In genomic region chr10:132834891-132835847, GRCh38 we compare ENCODE assay signal across 20 cellular contexts. TPM values are rescaled to one million over a fixed set of nuclear protein-coding genes. Genes with fewer than 3 reads are reported as not detected.
"Had no signal": no experiment of that assay in that cellular context is flagged by ENCODE, and none has a peak within 500 bp of the region (broad histone marks: within the 10 kb centered on the region; RNA-seq: fewer than 3 reads in every experiment).

No MANE protein-coding gene starts in this region.

- H3K9me3 Mint-ChIP-seq: activated B cell treated with CpG ODN at 0.5 μM for 24 hours; dendritic cell treated with granulocyte-macrophage colony-stimulating factor and Interleukin-4, amounts not matched to agents 40 ng/mL and 50 ng/mL, for 4 days; effector memory CD8-positive, alpha-beta T cell; T-helper 2 cell treated with Interferon-gamma antibody and Interleukin-4, amounts not matched to agents 5 μg/mL and 100 μg/mL, for 36 hours had no signal

- H3K9me3 ChIP-seq: heart left ventricle, neutrophil, right lobe of liver, thyroid gland had no signal

- H3K27ac ChIP-seq: foreskin keratinocyte, heart left ventricle, neutrophil, right lobe of liver had no signal

- H3K4me3 Mint-ChIP-seq: activated B cell treated with CpG ODN at 0.5 μM for 24 hours; activated naive CD8-positive, alpha-beta T cell treated with anti-CD3 and anti-CD28 coated beads, Interleukin-2, amount 10 ng/mL, durations not matched to agents 7 days and 5 days; dendritic cell treated with granulocyte-macrophage colony-stimulating factor and Interleukin-4, amounts not matched to agents 40 ng/mL and 50 ng/mL, for 4 days; effector memory CD8-positive, alpha-beta T cell; naive B cell; T-helper 2 cell treated with Interferon-gamma antibody and Interleukin-4, amounts not matched to agents 5 μg/mL and 100 μg/mL, for 36 hours had no signal

- H3K4me1 Mint-ChIP-seq: activated naive CD8-positive, alpha-beta T cell treated with anti-CD3 and anti-CD28 coated beads, Interleukin-2, amount 10 ng/mL, durations not matched to agents 7 days and 5 days had no signal

- H3K27me3 ChIP-seq: foreskin keratinocyte, right lobe of liver, thyroid gland had no signal

- H3K36me3 ChIP-seq: heart left ventricle, neutrophil, right lobe of liver, thyroid gland had no signal

- H3K27ac Mint-ChIP-seq: activated B cell treated with CpG ODN at 0.5 μM for 24 hours; activated naive CD8-positive, alpha-beta T cell treated with anti-CD3 and anti-CD28 coated beads, Interleukin-2, amount 10 ng/mL, durations not matched to agents 7 days and 5 days; dendritic cell treated with granulocyte-macrophage colony-stimulating factor and Interleukin-4, amounts not matched to agents 40 ng/mL and 50 ng/mL, for 4 days; effector memory CD8-positive, alpha-beta T cell; naive B cell; T-helper 2 cell treated with Interferon-gamma antibody and Interleukin-4, amounts not matched to agents 5 μg/mL and 100 μg/mL, for 36 hours had no signal

- H3K4me1 ChIP-seq: foreskin keratinocyte, right lobe of liver had no signal

- H3K4me3 ChIP-seq: heart left ventricle, right lobe of liver, thyroid gland had no signal

- DNase-seq: activated B cell treated with CpG ODN at 0.5 μM for 24 hours; activated CD4-positive, alpha-beta T cell treated with anti-CD3 and anti-CD28 coated beads for 48 hours; activated CD8-positive, alpha-beta memory T cell treated with anti-CD3 and anti-CD28 coated beads for 24 hours; activated naive CD4-positive, alpha-beta T cell; activated naive CD8-positive, alpha-beta T cell treated with anti-CD3 and anti-CD28 coated beads, Interleukin-2, amount 10 ng/mL, durations not matched to agents 7 days and 5 days; activated T-cell treated with anti-CD3 and anti-CD28 coated beads for 4 hours; cerebellar nuclear complex; effector memory CD8-positive, alpha-beta T cell; foreskin keratinocyte; left colon; mammary epithelial cell; naive B cell; right lobe of liver; stimulated activated CD4-positive, alpha-beta T cell treated with anti-CD3 and anti-CD28 coated beads, Interleukin-1b, Interleukin-23, amount 100 ng/mL, for 48 hours had no signal

- H3K36me3 Mint-ChIP-seq: activated naive CD8-positive, alpha-beta T cell treated with anti-CD3 and anti-CD28 coated beads, Interleukin-2, amount 10 ng/mL, durations not matched to agents 7 days and 5 days; naive B cell had no signal

RNA-seq across cellular contexts. Expression of gene NKX6-2, which starts 49.2 kb away (rescaled TPM):
- total RNA-seq: activated B cell treated with CpG ODN at 0.5 μM for 24 hours; activated naive CD8-positive, alpha-beta T cell treated with anti-CD3 and anti-CD28 coated beads, Interleukin-2, amount 10 ng/mL, durations not matched to agents 7 days and 5 days; foreskin keratinocyte; heart left ventricle; left colon; mammary epithelial cell; mononuclear cell; right lobe of liver; thyroid gland had no signal
- polyA plus RNA-seq: foreskin keratinocyte, mammary epithelial cell had no signal
